ENCODE assay signal across 9 cellular contexts in genomic region chr11:61297741-61298140, GRCh38. TPM values are rescaled to one million over a fixed set of nuclear protein-coding genes. Genes with fewer than 3 reads are reported as not detected.
DNase-seq lines count a peak whose midpoint lies in the region; ATAC-seq and TF ChIP-seq lines count a peak whose summit lies in the region.
"Had no signal": no experiment of that assay in that cellular context is flagged by ENCODE, and none has a peak within 500 bp of the region (broad histone marks: within the 10 kb centered on the region; RNA-seq: fewer than 3 reads in every experiment).

No MANE protein-coding gene starts in this region.

- H3K36me3 Mint-ChIP-seq in glutamatergic neuron (ENCODE audit: unreplicated experiment), result peaks cover 4% of the 10 kb centered on the region
- H3K36me3 Mint-ChIP-seq in naive thymus-derived CD4-positive, alpha-beta T cell, result peaks cover 5 to 40% (median 27%) of the 10 kb centered on the region in 5 donors

- H3F3A ChIP-seq in SU-DHL-6 (ENCODE audit: insufficient read depth), result peaks cover 16% of the 10 kb centered on the region

- H3K4me3 Mint-ChIP-seq in glutamatergic neuron (ENCODE audit: unreplicated experiment), result no peak overlapping the region
- H3K4me3 Mint-ChIP-seq in naive thymus-derived CD4-positive, alpha-beta T cell, result peak overlapping the region in 4 of 10 donors; percentile 1 to 58 (median 29)

- DNase-seq in GOT3 (lab: John Stamatoyannopoulos, UW) (peak; percentile 42), foreskin melanocyte (peak; percentile 83), skeletal muscle cell (ENCODE audit: low read depth) (peak; percentile 98), glutamatergic neuron (no peak), NCI-H748 (lab: John Stamatoyannopoulos, UW; ENCODE audit: unreplicated experiment) (no peak), NCI-H2227 (lab: John Stamatoyannopoulos, UW; ENCODE audit: unreplicated experiment) (no peak)
- no peak for DNase-seq in naive thymus-derived CD4-positive, alpha-beta T cell

- H3K4me1 Mint-ChIP-seq in glutamatergic neuron (ENCODE audit: low read depth, unreplicated experiment), result peaks cover 8% of the 10 kb centered on the region
- H3K4me1 Mint-ChIP-seq in naive thymus-derived CD4-positive, alpha-beta T cell, result peaks cover 18 to 43% (median 39%) of the 10 kb centered on the region in 7 donors

- no peak overlapping the region for H3K27ac Mint-ChIP-seq in glutamatergic neuron (ENCODE audit: unreplicated experiment)
- peak overlapping the region in 3 of 9 donors; percentile 1 to 20 (median 1) for H3K27ac Mint-ChIP-seq in naive thymus-derived CD4-positive, alpha-beta T cell

- no peaks in the 10 kb centered on the region for H3K27me3 ChIP-seq in SU-DHL-6 (ENCODE audit: low read length)
- H3K27me3 ChIP-seq in naive thymus-derived CD4-positive, alpha-beta T cell (ENCODE audit: control insufficient read depth in 2 of 2, insufficient read depth in 2 of 2, low read length in 2 of 2), result no peaks in the 10 kb centered on the region

- H3K4me2 ChIP-seq in SU-DHL-6 (ENCODE audit: low read depth, low read length, poor library complexity, severe bottlenecking), result no peak overlapping the region

- intact Hi-C loops in naive thymus-derived CD4-positive, alpha-beta T cell (cut with micrococcal nuclease), result loop anchor here in 1 of 2 donors (5.0 kb wide), 1 partner anchor 35 kb away; the partner anchor contains the start of genes DDB1 and TKFC

- H3K4me1 ChIP-seq in naive thymus-derived CD4-positive, alpha-beta T cell (ENCODE audit: control insufficient read depth in 2 of 2, insufficient read depth in 2 of 2, low read length in 2 of 2), result no peaks in the 10 kb centered on the region

- H3K9me3 ChIP-seq in SU-DHL-6 (ENCODE audit: insufficient read depth, low read length), result no peaks in the 10 kb centered on the region
- H3K9me3 ChIP-seq in naive thymus-derived CD4-positive, alpha-beta T cell (ENCODE audit: control insufficient read depth in 2 of 3, low read length in 3 of 3), result no peaks in the 10 kb centered on the region

- no peaks in the 10 kb centered on the region for H4K20me1 ChIP-seq in SU-DHL-6 (ENCODE audit: low read depth, low read length)

- H3K9me3 Mint-ChIP-seq in glutamatergic neuron (ENCODE audit: unreplicated experiment), result peaks cover 9% of the 10 kb centered on the region
- H3K9me3 Mint-ChIP-seq in naive thymus-derived CD4-positive, alpha-beta T cell, result peaks cover 0 to 4% (median 0%) of the 10 kb centered on the region in 11 donors
- H3K9me3 Mint-ChIP-seq: central memory CD8-positive, alpha-beta T cell had no signal

- no peak overlapping the region for H3K9ac ChIP-seq in SU-DHL-6 (ENCODE audit: low read length)

- ATAC-seq in naive thymus-derived CD4-positive, alpha-beta T cell, result no peak

- POLR2A ChIA-PET in naive thymus-derived CD4-positive, alpha-beta T cell (lab: Charles Lee), result no interaction called here

- peaks cover 13% of the 10 kb centered on the region for H3K79me2 ChIP-seq in SU-DHL-6 (ENCODE audit: insufficient read depth, low read length)

- TF ChIP-seq CTCF in SU-DHL-6 (IDR thresholded peaks at IDR 0.05; ENCODE audit: insufficient read depth, low read length, poor library complexity, severe bottlenecking), result no peak
- no peak for TF ChIP-seq CTCF in glutamatergic neuron (IDR thresholded peaks at IDR 0.05; ENCODE audit: partially characterized antibody, unreplicated experiment)

- H3K27ac ChIP-seq in SU-DHL-6 (ENCODE audit: low read depth, low read length), result 0 out of 2 replicates have a peak overlapping the region, but pooled peaks have one; percentile 20
- H3K27ac ChIP-seq in naive thymus-derived CD4-positive, alpha-beta T cell (ENCODE audit: low read depth, low read length), result no peak overlapping the region

- CTCF ChIA-PET in naive thymus-derived CD4-positive, alpha-beta T cell (lab: Charles Lee), result no interaction called here

- peaks cover 3% of the 10 kb centered on the region; the same call in 1 of the 2 replicates for H3K36me3 ChIP-seq in SU-DHL-6 (ENCODE audit: low read length)
- H3K36me3 ChIP-seq in naive thymus-derived CD4-positive, alpha-beta T cell (ENCODE audit: control insufficient read depth in 2 of 3, insufficient read depth in 3 of 3, low read length in 3 of 3), result peaks cover 12 to 44% (median 13%) of the 10 kb centered on the region in 3 experiments

- no peak overlapping the region for H2AFZ ChIP-seq in SU-DHL-6 (ENCODE audit: low read depth, low read length, severe bottlenecking)

- peaks cover 15% of the 10 kb centered on the region for H3K27me3 Mint-ChIP-seq in glutamatergic neuron (ENCODE audit: unreplicated experiment)
- H3K27me3 Mint-ChIP-seq in naive thymus-derived CD4-positive, alpha-beta T cell, result peaks cover 0 to 12% (median 4%) of the 10 kb centered on the region in 5 donors

- H3K4me3 ChIP-seq in SU-DHL-6 (ENCODE audit: insufficient read depth, low read length, poor library complexity, severe bottlenecking) (no peak overlapping the region), skeletal muscle cell (ENCODE audit: low read depth, low read length) (no peak overlapping the region)
- H3K4me3 ChIP-seq in naive thymus-derived CD4-positive, alpha-beta T cell (ENCODE audit: low read length), result no peak overlapping the region

- no peaks in the 10 kb centered on the region for H3K9me2 ChIP-seq in SU-DHL-6 (replicated peaks; ENCODE audit: insufficient read depth, low read length)

RNA-seq across cellular contexts. Expression of gene VWCE, which starts 2.6 kb away (rescaled TPM):
- total RNA-seq in glutamatergic neuron (ENCODE audit: unreplicated experiment), result 27.3 TPM
- 1 to 10 TPM in 1 of 5 experiments, under 1 TPM in 4; 0.16 to 3.8 (median 0.49) TPM for total RNA-seq in naive thymus-derived CD4-positive, alpha-beta T cell
- not detected for polyA plus RNA-seq in naive thymus-derived CD4-positive, alpha-beta T cell

RNA-seq across cellular contexts. Expression of gene DDB1, which starts 35.2 kb away (rescaled TPM):
- 259 TPM for total RNA-seq in glutamatergic neuron (ENCODE audit: unreplicated experiment)
- 100 to 1,000 TPM; 153 to 213 (median 160) TPM for total RNA-seq in naive thymus-derived CD4-positive, alpha-beta T cell
- 100 to 1,000 TPM; 113 to 125 TPM for polyA plus RNA-seq in naive thymus-derived CD4-positive, alpha-beta T cell

RNA-seq across cellular contexts. Expression of gene TKFC, which starts 35.3 kb away (rescaled TPM):
- 59.6 TPM for total RNA-seq in glutamatergic neuron (ENCODE audit: unreplicated experiment)
- 10 to 100 TPM; 36.9 to 59.9 (median 43.3) TPM for total RNA-seq in naive thymus-derived CD4-positive, alpha-beta T cell
- polyA plus RNA-seq in naive thymus-derived CD4-positive, alpha-beta T cell, result 10 to 100 TPM; 24.6 to 30.0 TPM

RNA-seq across cellular contexts. Expression of gene PGA5, which starts 56.8 kb away (rescaled TPM):
- not detected for total RNA-seq in glutamatergic neuron (ENCODE audit: unreplicated experiment)
- total RNA-seq in naive thymus-derived CD4-positive, alpha-beta T cell, result not detected
- not detected for polyA plus RNA-seq in naive thymus-derived CD4-positive, alpha-beta T cell

Comparison
In these comparisons a context has a peak if more than half of its experiments do, and no peak if none do; other contexts are left out.
1. DNase-seq: peak in GOT3 (single experiment), foreskin melanocyte (single experiment) and skeletal muscle cell (single experiment); none in glutamatergic neuron (single experiment), NCI-H748 (single experiment), NCI-H2227 (single experiment) and naive thymus-derived CD4-positive, alpha-beta T cell (0 of 9).